ENCODE assay signal across 19 cellular contexts in the genomic region with DNA sequence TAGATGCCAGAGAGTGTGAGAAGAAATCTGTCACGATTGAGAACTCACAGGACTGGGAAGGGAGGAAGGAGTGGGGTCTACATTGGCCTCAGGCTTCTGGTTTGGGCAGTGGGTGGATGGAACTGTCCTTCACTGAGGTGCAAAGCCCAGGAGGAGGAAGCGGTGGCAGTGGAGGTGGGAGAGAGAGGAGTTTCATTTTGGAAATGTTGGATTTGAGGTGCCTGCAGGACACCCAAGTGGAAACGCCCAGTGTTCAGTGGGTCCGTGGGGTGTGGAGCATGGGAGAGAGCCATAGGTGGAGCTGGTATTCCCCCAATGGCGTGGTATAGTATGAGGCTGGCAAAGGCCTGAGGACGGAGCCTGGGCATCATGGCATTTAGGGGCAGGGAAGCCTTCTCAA. TPM values are rescaled to one million over a fixed set of nuclear protein-coding genes. Genes with fewer than 3 reads are reported as not detected.
DNase-seq lines count a peak whose midpoint lies in the region; ATAC-seq, FAIRE-seq and TF ChIP-seq lines count a peak whose summit lies in the region.
"Had no signal": no experiment of that assay in that cellular context is flagged by ENCODE, and none has a peak within 500 bp of the region (broad histone marks: within the 10 kb centered on the region; RNA-seq: fewer than 3 reads in every experiment).

No MANE protein-coding gene starts in this region.

- H3K9me3 ChIP-seq in astrocyte (ENCODE audit: insufficient read depth, low read depth, low read length), result no peaks in the 10 kb centered on the region
- H3K9me3 ChIP-seq in effector memory CD4-positive, alpha-beta T cell (ENCODE audit: control insufficient read depth, low read length), result no peaks in the 10 kb centered on the region
- no peaks in the 10 kb centered on the region for H3K9me3 ChIP-seq in hepatocyte (ENCODE audit: low read depth)
- H3K9me3 ChIP-seq: A549 had no signal

- H3K27me3 ChIP-seq in H7 (ENCODE audit: control insufficient read depth, insufficient read depth, low read length) (no peaks in the 10 kb centered on the region; the same call in 1 of the 2 replicates), astrocyte (ENCODE audit: insufficient read depth, low read length) (peaks cover 38% of the 10 kb centered on the region), hepatocyte (no peaks in the 10 kb centered on the region)
- H3K27me3 ChIP-seq in effector memory CD4-positive, alpha-beta T cell (replicated peaks; ENCODE audit: control insufficient read depth, insufficient read depth, low read length, poor library complexity, severe bottlenecking), result peaks cover 4% of the 10 kb centered on the region

- H3K4me1 ChIP-seq in astrocyte (ENCODE audit: insufficient read depth, low read length) (no peaks in the 10 kb centered on the region), hepatocyte (ENCODE audit: insufficient read depth) (no peaks in the 10 kb centered on the region)
- H3K4me1 ChIP-seq in effector memory CD4-positive, alpha-beta T cell (ENCODE audit: control insufficient read depth, insufficient read depth, low read length, poor library complexity, severe bottlenecking), result peaks cover 25% of the 10 kb centered on the region
- H3K4me1 ChIP-seq: A549 had no signal

- peaks cover 52% of the 10 kb centered on the region for H3K27me3 Mint-ChIP-seq in astrocyte (ENCODE audit: low read depth, unreplicated experiment)

- no peak overlapping the region for H3K27ac ChIP-seq in astrocyte (ENCODE audit: low read depth, low read length)
- no peak overlapping the region for H3K27ac ChIP-seq in effector memory CD4-positive, alpha-beta T cell (ENCODE audit: insufficient read depth, low read length, poor library complexity, severe bottlenecking)
- H3K27ac ChIP-seq in hepatocyte, result no peak overlapping the region
- H3K27ac ChIP-seq: A549, C4-2B, HL-60 had no signal

- H3K4me2 ChIP-seq in astrocyte (ENCODE audit: low read length) (no peak overlapping the region), hepatocyte (no peak overlapping the region)
- H3K4me2 ChIP-seq: A549, GM23338 had no signal

- H3K4me3 ChIP-seq in H7 (ENCODE audit: insufficient read depth, low read depth, low read length), result no peak overlapping the region
- no peak overlapping the region for H3K4me3 ChIP-seq in astrocyte (ENCODE audit: insufficient read depth, low read depth, low read length)
- H3K4me3 ChIP-seq in effector memory CD4-positive, alpha-beta T cell (ENCODE audit: insufficient read depth, low read depth, low read length, poor library complexity, severe bottlenecking), result no peak overlapping the region
- H3K4me3 ChIP-seq in hepatocyte, result no peak overlapping the region
- H3K4me3 ChIP-seq: A549, GM23338 had no signal

- FAIRE-seq in astrocyte (lab: Jason Lieb, UNC), result no peak
- FAIRE-seq: A549 had no signal

- no peaks in the 10 kb centered on the region for H3K9me3 Mint-ChIP-seq in astrocyte (ENCODE audit: unreplicated experiment)
- H3K9me3 Mint-ChIP-seq in stimulated activated effector memory CD8-positive, alpha-beta T cell treated with anti-CD3 and anti-CD28 coated beads, Interleukin-12 subunit alpha, Interleukin-12 subunit beta, amount 100 ng/mL, for 72 hours, result no peaks in the 10 kb centered on the region
- H3K9me3 Mint-ChIP-seq: CD8-positive, alpha-beta T cell; GM23338; H9; IgD-negative memory B cell had no signal

- H3K36me3 Mint-ChIP-seq in astrocyte (ENCODE audit: low read depth, unreplicated experiment), result peaks cover 2% of the 10 kb centered on the region
- no peaks in the 10 kb centered on the region for H3K36me3 Mint-ChIP-seq in stimulated activated effector memory CD8-positive, alpha-beta T cell treated with anti-CD3 and anti-CD28 coated beads, Interleukin-12 subunit alpha, Interleukin-12 subunit beta, amount 100 ng/mL, for 72 hours
- H3K36me3 Mint-ChIP-seq: CD8-positive, alpha-beta T cell; IgD-negative memory B cell had no signal

- no peaks in the 10 kb centered on the region for H3K36me3 ChIP-seq in H7 (replicated peaks; ENCODE audit: control insufficient read depth, insufficient read depth, low read length)
- H3K36me3 ChIP-seq in astrocyte (ENCODE audit: insufficient read depth, low read length), result no peaks in the 10 kb centered on the region
- H3K36me3 ChIP-seq in effector memory CD4-positive, alpha-beta T cell (ENCODE audit: control insufficient read depth, insufficient read depth, low read length), result no peaks in the 10 kb centered on the region
- no peaks in the 10 kb centered on the region for H3K36me3 ChIP-seq in hepatocyte (replicated peaks; ENCODE audit: insufficient read depth, low read depth)

- no peaks in the 10 kb centered on the region for H3K9me2 ChIP-seq in hepatocyte (replicated peaks; ENCODE audit: insufficient read depth)

- no peaks in the 10 kb centered on the region for H3K4me1 Mint-ChIP-seq in astrocyte (ENCODE audit: low read depth, unreplicated experiment)
- no peaks in the 10 kb centered on the region for H3K4me1 Mint-ChIP-seq in stimulated activated effector memory CD8-positive, alpha-beta T cell treated with anti-CD3 and anti-CD28 coated beads, Interleukin-12 subunit alpha, Interleukin-12 subunit beta, amount 100 ng/mL, for 72 hours
- H3K4me1 Mint-ChIP-seq: IgD-negative memory B cell had no signal

- 93% methylated on average over 6 of the region's 6 CpGs for WGBS in hepatocyte (ENCODE audit: low lambda C conversion rate, missing lambda C conversion rate)

- H3K9ac ChIP-seq in astrocyte (ENCODE audit: low read length), result no peak overlapping the region

- no peak for ATAC-seq in stimulated activated effector memory CD8-positive, alpha-beta T cell treated with anti-CD3 and anti-CD28 coated beads, Interleukin-12 subunit alpha, Interleukin-12 subunit beta, amount 100 ng/mL, for 72 hours
- ATAC-seq: A549; CD8-positive, alpha-beta T cell; GM23338 had no signal

- H3K27ac Mint-ChIP-seq in astrocyte (ENCODE audit: unreplicated experiment), result no peak overlapping the region
- H3K27ac Mint-ChIP-seq in stimulated activated effector memory CD8-positive, alpha-beta T cell treated with anti-CD3 and anti-CD28 coated beads, Interleukin-12 subunit alpha, Interleukin-12 subunit beta, amount 100 ng/mL, for 72 hours, result peak overlapping the region; percentile 38
- H3K27ac Mint-ChIP-seq: CD8-positive, alpha-beta T cell; GM23338; H9; IgD-negative memory B cell had no signal

- H3K79me2 ChIP-seq in astrocyte (ENCODE audit: insufficient read depth, low read length) (no peaks in the 10 kb centered on the region), hepatocyte (no peaks in the 10 kb centered on the region)

- peak; percentile 13 for DNase-seq in H7
- no peak for DNase-seq in astrocyte (ENCODE audit: low read depth)
- peak; percentile 34 for DNase-seq in islet precursor cell
- DNase-seq in stimulated activated effector memory CD8-positive, alpha-beta T cell treated with anti-CD3 and anti-CD28 coated beads, Interleukin-12 subunit alpha, Interleukin-12 subunit beta, amount 100 ng/mL, for 72 hours (ENCODE audit: low spot score in 2 of 2), result no peak
- no peak for DNase-seq in effector memory CD4-positive, alpha-beta T cell
- no peak for DNase-seq in hepatocyte (ENCODE audit: low spot score)
- DNase-seq in HK-2 (ENCODE audit: unreplicated experiment), result no peak
- DNase-seq: AML-193; Calu3; CD8-positive, alpha-beta T cell; DMS79 treated with DMSO at 0.1 percent for 48 hours; GF-D8; H9; KBM-7 had no signal

- H3K4me3 Mint-ChIP-seq in astrocyte (ENCODE audit: unreplicated experiment), result peak overlapping the region; percentile 9
- no peak overlapping the region for H3K4me3 Mint-ChIP-seq in stimulated activated effector memory CD8-positive, alpha-beta T cell treated with anti-CD3 and anti-CD28 coated beads, Interleukin-12 subunit alpha, Interleukin-12 subunit beta, amount 100 ng/mL, for 72 hours
- H3K4me3 Mint-ChIP-seq: CD8-positive, alpha-beta T cell; GM23338 had no signal

- H4K20me1 ChIP-seq in astrocyte (ENCODE audit: insufficient read depth, low read length), result no peaks in the 10 kb centered on the region
- no peaks in the 10 kb centered on the region for H4K20me1 ChIP-seq in hepatocyte (ENCODE audit: insufficient read depth, poor library complexity, severe bottlenecking)

- TF ChIP-seq CTCF in astrocyte (IDR thresholded peaks at IDR 0.05; ENCODE audit: insufficient read depth, low read depth, low read length), result no peak
- no peak for TF ChIP-seq CTCF in hepatocyte (IDR thresholded peaks at IDR 0.05; ENCODE audit: poor library complexity)

- no peak overlapping the region for H2AFZ ChIP-seq in astrocyte (ENCODE audit: low read depth, low read length)
- no peak overlapping the region for H2AFZ ChIP-seq in hepatocyte
- H2AFZ ChIP-seq: GM23338 had no signal

RNA-seq across cellular contexts. Expression of gene EPHB3, which starts 9.3 kb away (rescaled TPM):
- 8.4 and 11.1 TPM in 2 replicates for total RNA-seq in H7 (2014; rRNA removed; shearing (Covaris generic))
- 17.2 and 27.0 TPM in 2 replicates for total RNA-seq in astrocyte
- 5.2 and 11.0 TPM in 2 replicates for total RNA-seq in hepatocyte
- polyA plus RNA-seq in hepatocyte, result 21.2 and 22.0 TPM in 2 replicates
- total RNA-seq: CD8-positive, alpha-beta T cell had no signal
- polyA plus RNA-seq: IgD-negative memory B cell had no signal

Comparison
In these comparisons a context has a peak if more than half of its experiments do, and no peak if none do; other contexts are left out.
1. DNase-seq: peak in H7 (single experiment) and islet precursor cell (single experiment); none in astrocyte (single experiment), stimulated activated effector memory CD8-positive, alpha-beta T cell treated with anti-CD3 and anti-CD28 coated beads, Interleukin-12 subunit alpha, Interleukin-12 subunit beta, amount 100 ng/mL, for 72 hours (0 of 2), effector memory CD4-positive, alpha-beta T cell (0 of 3), hepatocyte (single experiment) and HK-2 (single experiment).